Comparison of ENCODE assay signal across 27 cellular contexts in the genomic region with DNA sequence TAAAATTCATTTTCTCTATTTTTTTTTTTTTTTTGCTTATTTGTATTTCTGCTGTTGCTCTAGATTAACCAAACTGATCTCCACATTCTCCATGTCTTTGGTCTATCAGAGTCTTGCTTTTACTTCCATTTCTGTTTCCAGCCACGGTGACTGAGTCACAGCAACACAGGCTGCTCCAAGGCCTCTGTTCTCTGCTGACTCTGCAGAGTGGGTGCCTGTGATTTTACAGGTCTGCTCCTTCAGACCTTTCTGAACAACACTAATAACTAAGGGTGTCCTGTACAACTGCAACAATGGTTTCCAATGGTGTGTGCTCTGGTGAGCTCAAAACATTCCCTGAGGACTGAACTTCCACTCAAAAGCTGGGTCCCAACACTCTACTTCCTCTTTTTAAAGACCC.
DNase-seq lines count a peak whose midpoint lies in the region; ATAC-seq and TF ChIP-seq lines count a peak whose summit lies in the region.
"Had no signal": no experiment of that assay in that cellular context is flagged by ENCODE, and none has a peak within 500 bp of the region (broad histone marks: within the 10 kb centered on the region; RNA-seq: fewer than 3 reads in every experiment).

No MANE protein-coding gene starts in this region.

- H3K4me2 ChIP-seq in fibroblast of lung (ENCODE audit: extremely low read depth, insufficient read depth, low read length) = no peak overlapping the region
- no peak overlapping the region for H3K4me2 ChIP-seq in parathyroid adenoma (ENCODE audit: low read length)
- H3K4me2 ChIP-seq: neural progenitor cell had no signal

- intact Hi-C loops in Caco-2 (cut with micrococcal nuclease; ENCODE audit: unreplicated experiment) = no loop called here
- intact Hi-C loops in heart right ventricle (cut with DNase I) = no loop called here

- H3K4me1 Mint-ChIP-seq in Caco-2 (ENCODE audit: low read depth, unreplicated experiment) = peaks cover 34% of the 10 kb centered on the region
- no peaks in the 10 kb centered on the region for H3K4me1 Mint-ChIP-seq in activated T-cell treated with anti-CD3 and anti-CD28 coated beads, Interleukin-2, amount 50 U/mL, for 4 hours (ENCODE audit: low read depth)
- H3K4me1 Mint-ChIP-seq: activated CD4-positive, alpha-beta T cell treated with anti-CD3 and anti-CD28 coated beads, Interleukin-2, amount 10 ng/mL, durations not matched to agents 24 days and 14 days; activated naive CD8-positive, alpha-beta T cell treated with anti-CD3 and anti-CD28 coated beads for 36 hours had no signal

- H4K20me1 ChIP-seq in fibroblast of lung (ENCODE audit: control insufficient read depth, extremely low read depth, insufficient read depth, low read length) = no peaks in the 10 kb centered on the region

- no peaks in the 10 kb centered on the region for H3K36me3 Mint-ChIP-seq in Caco-2 (ENCODE audit: insufficient read depth, unreplicated experiment)
- H3K36me3 Mint-ChIP-seq in activated T-cell treated with anti-CD3 and anti-CD28 coated beads, Interleukin-2, amount 50 U/mL, for 4 hours (ENCODE audit: insufficient read depth) = no peaks in the 10 kb centered on the region
- H3K36me3 Mint-ChIP-seq: activated naive CD8-positive, alpha-beta T cell treated with anti-CD3 and anti-CD28 coated beads for 36 hours; neural progenitor cell had no signal

- no peaks in the 10 kb centered on the region for H3K27me3 Mint-ChIP-seq in Caco-2 (ENCODE audit: insufficient read depth, unreplicated experiment)
- no peaks in the 10 kb centered on the region for H3K27me3 Mint-ChIP-seq in activated T-cell treated with anti-CD3 and anti-CD28 coated beads, Interleukin-2, amount 50 U/mL, for 4 hours (ENCODE audit: low read depth)
- H3K27me3 Mint-ChIP-seq: activated CD4-positive, alpha-beta T cell treated with anti-CD3 and anti-CD28 coated beads, Interleukin-2, amount 10 ng/mL, durations not matched to agents 24 days and 14 days had no signal

- H3K36me3 ChIP-seq in Caco-2 (ENCODE audit: control insufficient read depth, insufficient read depth, low read length) (no peaks in the 10 kb centered on the region), SJSA1 (no peaks in the 10 kb centered on the region), fibroblast of lung (ENCODE audit: control insufficient read depth, insufficient read depth, low read length) (no peaks in the 10 kb centered on the region), parathyroid adenoma (ENCODE audit: control insufficient read depth, insufficient read depth, low read length) (no peaks in the 10 kb centered on the region), heart right ventricle (no peaks in the 10 kb centered on the region)
- H3K36me3 ChIP-seq: esophagus squamous epithelium, HAP-1, neural progenitor cell, upper lobe of left lung, WERI-Rb-1 had no signal

- H3K9me3 Mint-ChIP-seq in Caco-2 (ENCODE audit: unreplicated experiment) = peaks cover 18% of the 10 kb centered on the region
- H3K9me3 Mint-ChIP-seq in activated T-cell treated with anti-CD3 and anti-CD28 coated beads, Interleukin-2, amount 50 U/mL, for 4 hours = peaks cover 5% of the 10 kb centered on the region
- H3K9me3 Mint-ChIP-seq: activated CD4-positive, alpha-beta T cell treated with anti-CD3 and anti-CD28 coated beads, Interleukin-2, amount 10 ng/mL, durations not matched to agents 24 days and 14 days had no signal

- peaks cover 6% of the 10 kb centered on the region; the same call in 1 of the 2 replicates for H3K9me3 ChIP-seq in Caco-2
- no peaks in the 10 kb centered on the region for H3K9me3 ChIP-seq in SJSA1 (replicated peaks)
- H3K9me3 ChIP-seq in fibroblast of lung (ENCODE audit: control insufficient read depth, insufficient read depth, low read depth, low read length) = no peaks in the 10 kb centered on the region
- H3K9me3 ChIP-seq in parathyroid adenoma (ENCODE audit: control insufficient read depth, low read length) = no peaks in the 10 kb centered on the region
- peaks cover 0 to 16% (median 0%) of the 10 kb centered on the region in 11 donors for H3K9me3 ChIP-seq in heart right ventricle
- H3K9me3 ChIP-seq: HAP-1, upper lobe of left lung had no signal

- H3K27me3 ChIP-seq in Caco-2 (replicated peaks; ENCODE audit: control insufficient read depth, insufficient read depth, low read length) = no peaks in the 10 kb centered on the region
- no peaks in the 10 kb centered on the region for H3K27me3 ChIP-seq in SJSA1 (replicated peaks)
- no peaks in the 10 kb centered on the region for H3K27me3 ChIP-seq in fibroblast of lung (ENCODE audit: control insufficient read depth, insufficient read depth, low read length)
- H3K27me3 ChIP-seq in parathyroid adenoma (ENCODE audit: control insufficient read depth, insufficient read depth, low read length) = no peaks in the 10 kb centered on the region
- no peaks in the 10 kb centered on the region for H3K27me3 ChIP-seq in heart right ventricle
- H3K27me3 ChIP-seq: esophagus squamous epithelium, neural progenitor cell, upper lobe of left lung had no signal

- ATAC-seq in activated T-cell treated with anti-CD3 and anti-CD28 coated beads, Interleukin-2, amount 50 U/mL, for 4 hours = no peak
- no peak for ATAC-seq in heart right ventricle
- ATAC-seq: left colon, sciatic nerve had no signal

- TF ChIP-seq CTCF in Caco-2 (IDR thresholded peaks at IDR 0.05; ENCODE audit: insufficient read depth in 1 of 2, low read depth in 1 of 2, low read length in 1 of 2, severe bottlenecking in 1 of 2, unreplicated experiment in 1 of 2) = no peak
- no peak for TF ChIP-seq CTCF in fibroblast of lung (conservative IDR thresholded peaks at IDR 0.05 in 1 of 2, IDR thresholded peaks at IDR 0.05 in 1 of 2; ENCODE audit: low read depth in 1 of 2, low read length in 2 of 2)
- TF ChIP-seq CTCF in parathyroid adenoma (IDR thresholded peaks at IDR 0.05) = no peak
- no peak for TF ChIP-seq CTCF in heart right ventricle (IDR thresholded peaks at IDR 0.05)

- POLR2A ChIA-PET in Caco-2 (lab: Charles Lee) = interaction anchor here (0.5 kb wide), 1 partner anchor 106 kb away, joined by 3 read pairs; no protein-coding TSS in a partner anchor

- no TSS peak for BruUV-seq in Caco-2 (replicated peaks; lab: Mats Ljungman, UMichigan)

- DNase-seq in Caco-2 = no peak
- DNase-seq in SJSA1 (ENCODE audit: low read depth in 1 of 2, low spot score in 2 of 2) = no peak
- DNase-seq in fibroblast of lung (ENCODE audit: low read depth in 2 of 2) = no peak
- DNase-seq in SW480 (ENCODE audit: low spot score) = no peak
- no peak for DNase-seq in NCI-H345 treated with DMSO at 0.1 percent for 48 hours (lab: John Stamatoyannopoulos, UW; ENCODE audit: unreplicated experiment)
- DNase-seq in activated T-cell treated with anti-CD3 and anti-CD28 coated beads, Interleukin-2, amount 50 U/mL, for 4 hours = no peak
- DNase-seq in heart right ventricle = no peak
- DNase-seq: ACHN; activated CD4-positive, alpha-beta T cell treated with anti-CD3 and anti-CD28 coated beads, Interleukin-2, amount 10 ng/mL, durations not matched to agents 24 days and 14 days; activated gamma-delta T cell; activated naive CD8-positive, alpha-beta T cell treated with anti-CD3 and anti-CD28 coated beads for 36 hours; aorta; central memory CD4-positive, alpha-beta T cell; esophagus squamous epithelium; Karpas-422; left colon; mammary epithelial cell; posterior cingulate gyrus; stimulated activated CD4-positive, alpha-beta T cell treated with anti-CD3 and anti-CD28 coated beads, Interleukin-4, amount 100 ng/mL, for 4 hours; T1000; upper lobe of left lung; WERI-Rb-1 had no signal

- CTCF ChIA-PET in Caco-2 (lab: Charles Lee) = no interaction called here

- H3K27ac ChIP-seq in SJSA1 (peak overlapping the region; percentile 93), fibroblast of lung (ENCODE audit: insufficient read depth, low read length) (no peak overlapping the region), parathyroid adenoma (peak overlapping the region; percentile 47), heart right ventricle (no peak overlapping the region)
- H3K27ac ChIP-seq: esophagus squamous epithelium, neural progenitor cell, upper lobe of left lung, WERI-Rb-1 had no signal

- H3K4me3 Mint-ChIP-seq in Caco-2 (ENCODE audit: unreplicated experiment) = no peak overlapping the region
- no peak overlapping the region for H3K4me3 Mint-ChIP-seq in activated T-cell treated with anti-CD3 and anti-CD28 coated beads, Interleukin-2, amount 50 U/mL, for 4 hours
- H3K4me3 Mint-ChIP-seq: activated CD4-positive, alpha-beta T cell treated with anti-CD3 and anti-CD28 coated beads, Interleukin-2, amount 10 ng/mL, durations not matched to agents 24 days and 14 days; activated naive CD8-positive, alpha-beta T cell treated with anti-CD3 and anti-CD28 coated beads for 36 hours; dendritic cell treated with granulocyte-macrophage colony-stimulating factor and Interleukin-4, amounts not matched to agents 40 ng/mL and 50 ng/mL, for 4 days; neural progenitor cell had no signal

- H3K4me1 ChIP-seq in Caco-2 = peaks cover 36% of the 10 kb centered on the region
- peaks cover 34% of the 10 kb centered on the region for H3K4me1 ChIP-seq in SJSA1 (replicated peaks)
- peaks cover 2% of the 10 kb centered on the region for H3K4me1 ChIP-seq in fibroblast of lung (ENCODE audit: control insufficient read depth, extremely low read depth, insufficient read depth, low read length)
- H3K4me1 ChIP-seq in parathyroid adenoma = no peaks in the 10 kb centered on the region
- H3K4me1 ChIP-seq in heart right ventricle = no peaks in the 10 kb centered on the region
- H3K4me1 ChIP-seq: HAP-1, neural progenitor cell, upper lobe of left lung had no signal

- H2AFZ ChIP-seq in fibroblast of lung (ENCODE audit: low read length) (peak overlapping the region; percentile 9), parathyroid adenoma (no peak overlapping the region)
- H2AFZ ChIP-seq: neural progenitor cell had no signal

- H3K79me2 ChIP-seq in fibroblast of lung (ENCODE audit: control insufficient read depth, insufficient read depth, low read length) (no peaks in the 10 kb centered on the region), parathyroid adenoma (no peaks in the 10 kb centered on the region)

- H3K9ac ChIP-seq in fibroblast of lung (ENCODE audit: insufficient read depth, low read length) (no peak overlapping the region), parathyroid adenoma (no peak overlapping the region)
- H3K9ac ChIP-seq: neural progenitor cell had no signal

- peak overlapping the region; percentile 56 for H3K27ac Mint-ChIP-seq in Caco-2 (ENCODE audit: unreplicated experiment)
- H3K27ac Mint-ChIP-seq: activated CD4-positive, alpha-beta T cell treated with anti-CD3 and anti-CD28 coated beads, Interleukin-2, amount 10 ng/mL, durations not matched to agents 24 days and 14 days; activated naive CD8-positive, alpha-beta T cell treated with anti-CD3 and anti-CD28 coated beads for 36 hours; dendritic cell treated with granulocyte-macrophage colony-stimulating factor and Interleukin-4, amounts not matched to agents 40 ng/mL and 50 ng/mL, for 4 days; neural progenitor cell had no signal

- 92 to 94% methylated on average over 1 of the region's 1 CpG for WGBS in heart right ventricle, 2 donors

- H3K4me3 ChIP-seq in Caco-2 (ENCODE audit: low read depth, low read length) = no peak overlapping the region
- no peak overlapping the region for H3K4me3 ChIP-seq in SJSA1
- H3K4me3 ChIP-seq in fibroblast of lung (replicated peaks in 1 of 4; ENCODE audit: control extremely low read depth in 1 of 4, insufficient read depth in 1 of 4, low read depth in 3 of 4, low read length in 4 of 4) = no peak overlapping the region
- no peak overlapping the region for H3K4me3 ChIP-seq in parathyroid adenoma (ENCODE audit: low read depth, low read length)
- no peak overlapping the region for H3K4me3 ChIP-seq in heart right ventricle
- H3K4me3 ChIP-seq: esophagus squamous epithelium, HAP-1, neural progenitor cell, upper lobe of left lung had no signal

Comparison
In these comparisons a context has a peak if more than half of its experiments do, and no peak if none do; other contexts are left out.
1. H3K27ac ChIP-seq: peak in SJSA1 (single experiment) and parathyroid adenoma (single experiment); none in fibroblast of lung (single experiment) and heart right ventricle (0 of 10).